15 cellular contexts compared by ENCODE assay signal in the genomic region with DNA sequence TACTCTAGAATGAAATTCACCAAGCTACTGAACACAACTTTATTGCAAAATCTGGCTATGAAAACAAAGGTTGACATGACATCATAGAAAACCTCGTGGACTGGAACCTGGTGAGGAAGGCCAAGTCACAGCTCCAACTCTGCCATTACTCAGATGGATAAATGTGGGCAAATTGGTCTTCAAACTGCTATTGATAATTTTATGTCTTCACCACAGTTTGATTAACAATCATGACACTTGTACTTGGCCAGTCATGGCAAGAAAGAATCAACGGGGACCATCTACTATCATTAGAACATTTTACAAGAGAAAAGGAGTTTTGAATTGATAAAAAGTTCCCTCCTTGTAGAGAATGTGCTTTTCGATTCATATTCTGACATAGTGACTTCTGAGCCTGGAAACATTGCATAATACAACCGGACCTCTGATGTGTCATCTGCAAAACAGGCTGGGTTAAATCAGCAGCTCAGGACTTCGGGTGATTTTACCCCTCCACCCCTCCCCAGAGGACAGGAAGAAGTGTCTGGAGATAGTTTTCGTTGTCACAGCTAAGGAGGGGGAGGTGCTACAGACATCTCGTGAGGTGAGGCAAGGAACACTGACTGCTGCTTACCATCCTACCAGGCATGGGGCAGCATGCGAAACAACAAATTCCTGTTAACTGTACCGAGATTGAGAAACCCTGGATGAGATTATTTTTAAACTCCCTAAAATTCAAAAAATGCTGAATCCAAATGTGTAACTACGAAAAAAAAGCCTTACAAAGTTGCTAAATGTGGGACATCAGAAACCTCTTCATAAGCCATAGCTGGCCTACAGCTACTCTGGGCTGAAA. TPM values are rescaled to one million over a fixed set of nuclear protein-coding genes. Genes with fewer than 3 reads are reported as not detected.
DNase-seq lines count a peak whose midpoint lies in the region; ATAC-seq, FAIRE-seq and TF ChIP-seq lines count a peak whose summit lies in the region.
"Had no signal": no experiment of that assay in that cellular context is flagged by ENCODE, and none has a peak within 500 bp of the region (broad histone marks: within the 10 kb centered on the region; RNA-seq: fewer than 3 reads in every experiment).

No MANE protein-coding gene starts in this region.

- peaks cover 0 to 9% of the 10 kb centered on the region in 2 donors for H3K4me1 ChIP-seq in lung (ENCODE audit: control insufficient read depth in 2 of 2, insufficient read depth in 2 of 2, low read length in 2 of 2)
- no peaks in the 10 kb centered on the region for H3K4me1 ChIP-seq in colonic mucosa

- peak overlapping the region; percentile 69 for H3K27ac Mint-ChIP-seq in chondrocyte (ENCODE audit: unreplicated experiment)
- H3K27ac Mint-ChIP-seq: activated CD8-positive, alpha-beta T cell treated with anti-CD3 and anti-CD28 coated beads, Interleukin-2, amount 10 ng/mL, durations not matched to agents 7 days and 5 days; activated naive CD4-positive, alpha-beta T cell treated with anti-CD3 and anti-CD28 coated beads, Interleukin-2, amount 50 U/mL, for 24 hours; effector memory CD8-positive, alpha-beta T cell had no signal

- H3K9me3 ChIP-seq in lung (ENCODE audit: control insufficient read depth in 2 of 2, insufficient read depth in 1 of 2, low read length in 1 of 2) (no peaks in the 10 kb centered on the region), colonic mucosa (no peaks in the 10 kb centered on the region)

- no peak overlapping the region for H3K9ac ChIP-seq in colonic mucosa (ENCODE audit: low read depth in 2 of 2, low read length in 2 of 2)
- H3K9ac ChIP-seq: KMS-11 had no signal

- peak overlapping the region; percentile 20; the same call in 1 of the 2 replicates for H3K4me3 ChIP-seq in AG10803 (ENCODE audit: low read length)
- H3K4me3 ChIP-seq in NB4 (ENCODE audit: low read depth, low read length), result no peak overlapping the region
- no peak overlapping the region for H3K4me3 ChIP-seq in lung
- no peak overlapping the region for H3K4me3 ChIP-seq in colonic mucosa

- peak; percentile 49 for ATAC-seq in lung (ENCODE audit: insufficient read depth, low FRiP score)
- no peak for ATAC-seq in GM21737 (IDR thresholded peaks at IDR 0.05; ENCODE audit: unreplicated experiment)
- ATAC-seq: activated CD8-positive, alpha-beta T cell treated with anti-CD3 and anti-CD28 coated beads, Interleukin-2, amount 10 ng/mL, durations not matched to agents 7 days and 5 days; effector memory CD8-positive, alpha-beta T cell had no signal

- no peak for TF ChIP-seq POLR2A in NB4 (IDR thresholded peaks at IDR 0.05; ENCODE audit: extremely low read depth, insufficient read length)

- 47 to 48% methylated on average over 10 of the region's 10 CpGs for WGBS in lung, 2 donors

- peak; percentile 54 for DNase-seq in AG10803 (ENCODE audit: low read depth)
- peak; percentile 16 for DNase-seq in NB4 (ENCODE audit: low read depth)
- no peak for DNase-seq in chondrocyte (ENCODE audit: low spot score)
- no peak for DNase-seq in lung (ENCODE audit: low spot score)
- DNase-seq in colonic mucosa, result no peak
- no peak for DNase-seq in NCI-H1417 (lab: John Stamatoyannopoulos, UW)
- no peak for DNase-seq in D721Med (ENCODE audit: insufficient read length, low spot score)
- DNase-seq: activated CD8-positive, alpha-beta T cell treated with anti-CD3 and anti-CD28 coated beads, Interleukin-2, amount 10 ng/mL, durations not matched to agents 7 days and 5 days; effector memory CD8-positive, alpha-beta T cell; NCI-H524 treated with DMSO at 0.1 percent for 48 hours; SW 1271 had no signal

- peaks cover 23% of the 10 kb centered on the region for H3K4me1 Mint-ChIP-seq in chondrocyte (ENCODE audit: low read depth)
- H3K4me1 Mint-ChIP-seq: activated naive CD4-positive, alpha-beta T cell treated with anti-CD3 and anti-CD28 coated beads, Interleukin-2, amount 50 U/mL, for 24 hours had no signal

- H3K27ac ChIP-seq in lung (ENCODE audit: low read depth in 1 of 2, low read length in 1 of 2), result no peak overlapping the region
- no peak overlapping the region for H3K27ac ChIP-seq in colonic mucosa
- H3K27ac ChIP-seq: KMS-11 had no signal

- no peaks in the 10 kb centered on the region for H3K36me3 Mint-ChIP-seq in chondrocyte (ENCODE audit: low read depth)
- H3K36me3 Mint-ChIP-seq: activated naive CD4-positive, alpha-beta T cell treated with anti-CD3 and anti-CD28 coated beads, Interleukin-2, amount 50 U/mL, for 24 hours had no signal

- H3K9me3 Mint-ChIP-seq in chondrocyte (ENCODE audit: low read depth), result no peaks in the 10 kb centered on the region
- H3K9me3 Mint-ChIP-seq: activated naive CD4-positive, alpha-beta T cell treated with anti-CD3 and anti-CD28 coated beads, Interleukin-2, amount 50 U/mL, for 24 hours had no signal

- intact Hi-C loops in colonic mucosa (cut with DNase I), result no loop called here

- no peak overlapping the region for H3K4me3 Mint-ChIP-seq in chondrocyte (ENCODE audit: unreplicated experiment)
- H3K4me3 Mint-ChIP-seq: activated CD8-positive, alpha-beta T cell treated with anti-CD3 and anti-CD28 coated beads, Interleukin-2, amount 10 ng/mL, durations not matched to agents 7 days and 5 days; activated naive CD4-positive, alpha-beta T cell treated with anti-CD3 and anti-CD28 coated beads, Interleukin-2, amount 50 U/mL, for 24 hours; effector memory CD8-positive, alpha-beta T cell had no signal

- H3K27me3 Mint-ChIP-seq in chondrocyte (ENCODE audit: low read depth), result peaks cover 2% of the 10 kb centered on the region
- H3K27me3 Mint-ChIP-seq: activated naive CD4-positive, alpha-beta T cell treated with anti-CD3 and anti-CD28 coated beads, Interleukin-2, amount 50 U/mL, for 24 hours; effector memory CD8-positive, alpha-beta T cell had no signal

- H3K27me3 ChIP-seq in lung (ENCODE audit: control insufficient read depth, insufficient read depth), result no peaks in the 10 kb centered on the region
- no peaks in the 10 kb centered on the region for H3K27me3 ChIP-seq in colonic mucosa

- no peak for FAIRE-seq in D721Med (lab: Jason Lieb, UNC)
- FAIRE-seq: G401.6 had no signal

- no peaks in the 10 kb centered on the region for H3K36me3 ChIP-seq in lung (ENCODE audit: control insufficient read depth in 2 of 2, insufficient read depth in 2 of 2, low read length in 2 of 2)
- H3K36me3 ChIP-seq in colonic mucosa, result no peaks in the 10 kb centered on the region

- TF ChIP-seq CTCF in AG10803 (conservative IDR thresholded peaks at IDR 0.05; ENCODE audit: low read length) (no peak), NB4 (IDR thresholded peaks at IDR 0.05; ENCODE audit: low read depth, low read length) (no peak), chondrocyte (IDR thresholded peaks at IDR 0.05) (no peak), lung (IDR thresholded peaks at IDR 0.05; ENCODE audit: control extremely low read depth, extremely low read depth) (no peak), colonic mucosa (IDR thresholded peaks at IDR 0.05) (no peak), D721Med (IDR thresholded peaks at IDR 0.05; ENCODE audit: insufficient read depth, missing control alignments) (no peak)

RNA-seq across cellular contexts. Expression of a gene that starts 8.4 kb away (rescaled TPM):
- total RNA-seq in chondrocyte, result 0.41 to 1.9 TPM (median 1.0 TPM) in 3 replicates
- 10 to 100 TPM; 16.3 to 16.8 TPM for total RNA-seq in lung
- polyA plus RNA-seq in lung, result 1 to 10 TPM; 2.8 to 3.5 TPM
- total RNA-seq in colonic mucosa, result 1 to 10 TPM; 3.5 to 3.8 TPM
- total RNA-seq: activated CD8-positive, alpha-beta T cell treated with anti-CD3 and anti-CD28 coated beads, Interleukin-2, amount 10 ng/mL, durations not matched to agents 7 days and 5 days had no signal

Comparison
In these comparisons a context has a peak if more than half of its experiments do, and no peak if none do; other contexts are left out.
1. DNase-seq: peak in AG10803 (single experiment) and NB4 (single experiment); none in chondrocyte (single experiment), lung (single experiment), colonic mucosa (single experiment), NCI-H1417 (0 of 3) and D721Med (single experiment).